In the genomic region with DNA sequence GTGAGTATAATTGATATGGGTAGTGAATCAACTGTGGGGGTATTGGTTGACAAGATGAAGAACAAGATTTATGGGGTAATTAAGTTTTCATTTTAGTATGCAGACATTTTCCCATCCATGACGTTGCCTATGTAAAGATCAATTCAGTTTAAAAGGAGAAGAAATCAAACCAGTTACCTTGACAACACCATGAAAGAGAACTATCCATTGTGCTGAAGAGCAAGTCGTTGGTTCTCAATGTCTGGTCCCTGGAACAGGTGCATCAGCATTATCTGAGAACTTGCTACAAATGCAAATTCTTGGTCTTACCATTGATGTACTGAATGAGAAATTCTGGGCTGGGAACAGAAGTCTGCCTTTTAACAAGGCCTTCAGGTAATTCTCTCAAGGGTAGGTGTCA, we compare ENCODE assay signal across 37 cellular contexts. TPM values are rescaled to one million over a fixed set of nuclear protein-coding genes. Genes with fewer than 3 reads are reported as not detected.
"Had no signal": no experiment of that assay in that cellular context is flagged by ENCODE, and none has a peak within 500 bp of the region (broad histone marks: within the 10 kb centered on the region; RNA-seq: fewer than 3 reads in every experiment).

No MANE protein-coding gene starts in this region.

- H3K27ac Mint-ChIP-seq: activated CD4-positive, alpha-beta memory T cell treated with anti-CD3 and anti-CD28 coated beads for 36 hours; activated CD4-positive, alpha-beta T cell treated with anti-CD3 and anti-CD28 coated beads, Interleukin-2, amount 10 ng/mL, durations not matched to agents 24 days and 14 days; activated naive CD4-positive, alpha-beta T cell treated with anti-CD3 and anti-CD28 coated beads, Interleukin-2, amount 50 U/mL, for 24 hours; activated naive CD8-positive, alpha-beta T cell treated with anti-CD3 and anti-CD28 coated beads, Interleukin-2, amount 50 U/mL, for 24 hours; activated T-helper 17 cell treated with anti-CD3 and anti-CD28 coated beads, Interleukin-2, amount 50 U/mL, for 72 hours; dendritic cell treated with granulocyte-macrophage colony-stimulating factor and Interleukin-4, amounts not matched to agents 40 ng/mL and 50 ng/mL, for 4 days; endodermal cell; mesothelial cell of epicardium; naive B cell; nephron progenitor cell; progenitor cell of endocrine pancreas; stimulated activated effector memory CD8-positive, alpha-beta T cell treated with anti-CD3 and anti-CD28 coated beads, Interleukin-12 subunit alpha, Interleukin-12 subunit beta, amount 100 ng/mL, for 72 hours; stimulated activated naive CD8-positive, alpha-beta T cell treated with anti-CD3 and anti-CD28 coated beads, Interleukin-15, Interleukin-2, amounts not matched to agents 100 ng/mL and 50 ng/mL, for 24 hours had no signal

- H3K4me1 ChIP-seq: breast epithelium, sigmoid colon, uterus had no signal

- H3K27me3 ChIP-seq: uterus had no signal

- H3K27ac ChIP-seq: breast epithelium, neutrophil, sigmoid colon, thoracic aorta, uterus had no signal

- DNase-seq: activated CD4-positive, alpha-beta memory T cell treated with anti-CD3 and anti-CD28 coated beads for 36 hours; activated CD4-positive, CD25-positive, alpha-beta regulatory T cell treated with anti-CD3 and anti-CD28 coated beads, Interleukin-2, amount 50 U/mL, for 72 hours; activated CD8-positive, alpha-beta memory T cell treated with anti-CD3 and anti-CD28 coated beads, Interleukin-2, amount 50 U/mL, for 4 hours; activated gamma-delta T cell treated with Interleukin-2 at 50 U/mL for 16 hours; activated naive CD8-positive, alpha-beta T cell treated with anti-CD3 and anti-CD28 coated beads, Interleukin-2, amount 50 U/mL, for 24 hours; activated T-cell treated with anti-CD3 and anti-CD28 coated beads, Interleukin-2, amount 50 U/mL, for 1 hour; central memory CD4-positive, alpha-beta T cell; endodermal cell; foreskin fibroblast; head of caudate nucleus; hippocampal formation; kidney; left colon; naive B cell; nephron progenitor cell; retina; sigmoid colon; small intestine; stimulated activated CD4-positive, alpha-beta T cell treated with anti-CD3 and anti-CD28 coated beads, Interleukin-4, amount 100 ng/mL, for 24 hours; trophoblast cell; uterus had no signal

- H3K4me3 Mint-ChIP-seq: activated CD4-positive, alpha-beta memory T cell treated with anti-CD3 and anti-CD28 coated beads for 36 hours; activated CD4-positive, alpha-beta T cell treated with anti-CD3 and anti-CD28 coated beads, Interleukin-2, amount 10 ng/mL, durations not matched to agents 24 days and 14 days; activated naive CD4-positive, alpha-beta T cell treated with anti-CD3 and anti-CD28 coated beads, Interleukin-2, amount 50 U/mL, for 24 hours; activated naive CD8-positive, alpha-beta T cell treated with anti-CD3 and anti-CD28 coated beads, Interleukin-2, amount 50 U/mL, for 24 hours; activated T-helper 17 cell treated with anti-CD3 and anti-CD28 coated beads, Interleukin-2, amount 50 U/mL, for 72 hours; dendritic cell treated with granulocyte-macrophage colony-stimulating factor and Interleukin-4, amounts not matched to agents 40 ng/mL and 50 ng/mL, for 4 days; endodermal cell; mesothelial cell of epicardium; naive B cell; nephron progenitor cell; stimulated activated effector memory CD8-positive, alpha-beta T cell treated with anti-CD3 and anti-CD28 coated beads, Interleukin-12 subunit alpha, Interleukin-12 subunit beta, amount 100 ng/mL, for 72 hours; stimulated activated naive CD8-positive, alpha-beta T cell treated with anti-CD3 and anti-CD28 coated beads, Interleukin-15, Interleukin-2, amounts not matched to agents 100 ng/mL and 50 ng/mL, for 24 hours had no signal

- H3K9me3 Mint-ChIP-seq: activated CD4-positive, alpha-beta memory T cell treated with anti-CD3 and anti-CD28 coated beads for 36 hours; activated CD4-positive, alpha-beta T cell treated with anti-CD3 and anti-CD28 coated beads, Interleukin-2, amount 10 ng/mL, durations not matched to agents 24 days and 14 days; activated naive CD8-positive, alpha-beta T cell treated with anti-CD3 and anti-CD28 coated beads, Interleukin-2, amount 50 U/mL, for 24 hours; activated T-helper 17 cell treated with anti-CD3 and anti-CD28 coated beads, Interleukin-2, amount 50 U/mL, for 72 hours; dendritic cell treated with granulocyte-macrophage colony-stimulating factor and Interleukin-4, amounts not matched to agents 40 ng/mL and 50 ng/mL, for 4 days; mesothelial cell of epicardium; stimulated activated naive CD8-positive, alpha-beta T cell treated with anti-CD3 and anti-CD28 coated beads, Interleukin-15, Interleukin-2, amounts not matched to agents 100 ng/mL and 50 ng/mL, for 24 hours had no signal

- H3K4me3 ChIP-seq: breast epithelium, sigmoid colon, thoracic aorta, uterus had no signal

- ATAC-seq: activated naive CD8-positive, alpha-beta T cell treated with anti-CD3 and anti-CD28 coated beads, Interleukin-2, amount 50 U/mL, for 24 hours; activated T-helper 17 cell treated with anti-CD3 and anti-CD28 coated beads, Interleukin-2, amount 50 U/mL, for 72 hours; esophagus mucosa; left colon; stimulated activated effector memory CD8-positive, alpha-beta T cell treated with anti-CD3 and anti-CD28 coated beads, Interleukin-12 subunit alpha, Interleukin-12 subunit beta, amount 100 ng/mL, for 72 hours had no signal

- H3K4me1 Mint-ChIP-seq: endodermal cell, mesothelial cell of epicardium, naive B cell, nephron progenitor cell had no signal

- H3K27me3 Mint-ChIP-seq: activated CD4-positive, alpha-beta memory T cell treated with anti-CD3 and anti-CD28 coated beads for 36 hours; activated naive CD4-positive, alpha-beta T cell treated with anti-CD3 and anti-CD28 coated beads, Interleukin-2, amount 50 U/mL, for 24 hours; activated T-helper 17 cell treated with anti-CD3 and anti-CD28 coated beads, Interleukin-2, amount 50 U/mL, for 72 hours; stimulated activated naive CD8-positive, alpha-beta T cell treated with anti-CD3 and anti-CD28 coated beads, Interleukin-15, Interleukin-2, amounts not matched to agents 100 ng/mL and 50 ng/mL, for 24 hours had no signal

- H3K36me3 Mint-ChIP-seq: activated CD4-positive, alpha-beta memory T cell treated with anti-CD3 and anti-CD28 coated beads for 36 hours; mesothelial cell of epicardium; stimulated activated effector memory CD8-positive, alpha-beta T cell treated with anti-CD3 and anti-CD28 coated beads, Interleukin-12 subunit alpha, Interleukin-12 subunit beta, amount 100 ng/mL, for 72 hours had no signal

- H3K36me3 ChIP-seq: breast epithelium, neutrophil, sigmoid colon, thoracic aorta, uterus had no signal

- H3K9me3 ChIP-seq: neutrophil, sigmoid colon, thoracic aorta, uterus had no signal

RNA-seq across cellular contexts. Expression of a gene that starts 0.8 kb away (rescaled TPM):
- total RNA-seq: activated CD4-positive, alpha-beta memory T cell treated with anti-CD3 and anti-CD28 coated beads for 36 hours; activated CD4-positive, alpha-beta T cell treated with anti-CD3 and anti-CD28 coated beads, Interleukin-2, amount 10 ng/mL, durations not matched to agents 24 days and 14 days; activated CD8-positive, alpha-beta memory T cell treated with anti-CD3 and anti-CD28 coated beads for 36 hours; activated T-helper 17 cell treated with anti-CD3 and anti-CD28 coated beads, Interleukin-2, amount 50 U/mL, for 72 hours; breast epithelium; endodermal cell; esophagus mucosa; kidney; left colon; liver; mesothelial cell of epicardium; osteocyte; progenitor cell of endocrine pancreas; sigmoid colon; subcutaneous adipose tissue; thoracic aorta; uterus had no signal
- polyA plus RNA-seq: liver, sigmoid colon, small intestine had no signal

RNA-seq across cellular contexts. Expression of a gene that starts 17.8 kb away (rescaled TPM):
- total RNA-seq: breast epithelium, esophagus mucosa, left colon, mesothelial cell of epicardium, progenitor cell of endocrine pancreas, sigmoid colon, subcutaneous adipose tissue, thoracic aorta, uterus had no signal
- polyA plus RNA-seq: liver had no signal

RNA-seq across cellular contexts. Expression of a gene that starts 26.5 kb away (rescaled TPM):
- total RNA-seq: activated CD4-positive, alpha-beta memory T cell treated with anti-CD3 and anti-CD28 coated beads for 36 hours; activated CD4-positive, alpha-beta T cell treated with anti-CD3 and anti-CD28 coated beads, Interleukin-2, amount 10 ng/mL, durations not matched to agents 24 days and 14 days; activated CD8-positive, alpha-beta memory T cell treated with anti-CD3 and anti-CD28 coated beads for 36 hours; activated T-helper 17 cell treated with anti-CD3 and anti-CD28 coated beads, Interleukin-2, amount 50 U/mL, for 72 hours; breast epithelium; endodermal cell; esophagus mucosa; left colon; mesothelial cell of epicardium; osteocyte; progenitor cell of endocrine pancreas; sigmoid colon; subcutaneous adipose tissue; thoracic aorta; uterus had no signal
- polyA plus RNA-seq: small intestine had no signal
